Comparison of ENCODE assay signal across 30 cellular contexts in the genomic region with DNA sequence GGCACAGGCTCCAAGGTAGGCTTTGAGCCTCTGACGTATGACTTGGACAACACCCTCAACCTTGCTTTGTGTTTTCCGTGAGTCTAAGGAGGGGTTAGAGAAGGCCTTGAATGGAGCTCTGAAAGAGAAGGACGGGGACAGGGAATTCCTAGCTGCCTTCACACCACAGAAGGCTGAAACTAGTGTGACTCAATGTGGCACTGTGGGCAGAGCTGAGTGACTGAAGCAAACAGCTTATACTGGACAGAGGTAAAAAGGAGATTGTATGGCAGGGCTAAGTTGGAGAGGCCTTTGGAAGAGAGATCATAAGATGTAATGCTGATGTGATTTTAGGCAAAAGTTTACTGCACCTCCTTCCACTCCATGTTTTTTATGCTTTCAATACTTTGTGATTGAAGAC. TPM values are rescaled to one million over a fixed set of nuclear protein-coding genes. Genes with fewer than 3 reads are reported as not detected.
DNase-seq lines count a peak whose midpoint lies in the region; ATAC-seq and TF ChIP-seq lines count a peak whose summit lies in the region.
"Had no signal": no experiment of that assay in that cellular context is flagged by ENCODE, and none has a peak within 500 bp of the region (broad histone marks: within the 10 kb centered on the region; RNA-seq: fewer than 3 reads in every experiment).

No MANE protein-coding gene starts in this region.

- peaks cover 3% of the 10 kb centered on the region for H3K36me3 Mint-ChIP-seq in activated naive CD8-positive, alpha-beta T cell
- H3K36me3 Mint-ChIP-seq in activated naive CD8-positive, alpha-beta T cell treated with anti-CD3 and anti-CD28 coated beads for 36 hours: peaks cover 9% of the 10 kb centered on the region
- peaks cover 0 to 6% (median 0%) of the 10 kb centered on the region in 3 donors for H3K36me3 Mint-ChIP-seq in naive thymus-derived CD8-positive, alpha-beta T cell
- H3K36me3 Mint-ChIP-seq in type B pancreatic cell: no peaks in the 10 kb centered on the region
- H3K36me3 Mint-ChIP-seq: mesothelial cell of epicardium had no signal

- no peaks in the 10 kb centered on the region for H3K9me3 Mint-ChIP-seq in activated naive CD8-positive, alpha-beta T cell (ENCODE audit: low read depth)
- H3K9me3 Mint-ChIP-seq in activated naive CD8-positive, alpha-beta T cell treated with anti-CD3 and anti-CD28 coated beads for 36 hours: peaks cover 8% of the 10 kb centered on the region
- H3K9me3 Mint-ChIP-seq in naive thymus-derived CD8-positive, alpha-beta T cell: peaks cover 0 to 10% (median 0%) of the 10 kb centered on the region in 9 donors
- no peaks in the 10 kb centered on the region for H3K9me3 Mint-ChIP-seq in type B pancreatic cell
- H3K9me3 Mint-ChIP-seq: mesothelial cell of epicardium had no signal

- peak overlapping the region; percentile 97 for H3K27ac Mint-ChIP-seq in activated naive CD8-positive, alpha-beta T cell
- no peak overlapping the region for H3K27ac Mint-ChIP-seq in activated naive CD8-positive, alpha-beta T cell treated with anti-CD3 and anti-CD28 coated beads for 36 hours
- peak overlapping the region; percentile 87 to 99 (median 96) for H3K27ac Mint-ChIP-seq in naive thymus-derived CD8-positive, alpha-beta T cell
- H3K27ac Mint-ChIP-seq in type B pancreatic cell: peak overlapping the region; percentile 11
- H3K27ac Mint-ChIP-seq: mesothelial cell of epicardium, nephron progenitor cell had no signal

- no peaks in the 10 kb centered on the region for H3K9me3 ChIP-seq in ascending aorta
- H3K9me3 ChIP-seq: thoracic aorta had no signal

- peak; percentile 56 for DNase-seq in SHP77 treated with DMSO at 0.1 percent for 48 hours (lab: John Stamatoyannopoulos, UW)
- DNase-seq in SHP77 (lab: John Stamatoyannopoulos, UW): no peak
- DNase-seq in activated naive CD8-positive, alpha-beta T cell treated with anti-CD3 and anti-CD28 coated beads for 36 hours: no peak
- DNase-seq in naive thymus-derived CD8-positive, alpha-beta T cell: no peak
- no peak for DNase-seq in type B pancreatic cell (ENCODE audit: extremely low spot score, unreplicated experiment)
- no peak for DNase-seq in ascending aorta (ENCODE audit: low spot score in 2 of 2)
- DNase-seq in GOT3 (lab: John Stamatoyannopoulos, UW): no peak
- DNase-seq: activated CD4-positive, alpha-beta T cell treated with anti-CD3 and anti-CD28 coated beads for 48 hours; activated CD8-positive, alpha-beta memory T cell treated with anti-CD3 and anti-CD28 coated beads, Interleukin-2, amount 50 U/mL, for 4 hours; activated effector memory CD4-positive, alpha-beta T cell treated with Interleukin-2 at 50 U/mL for 16 hours; amniotic stem cell; brain microvascular endothelial cell; C1 segment of cervical spinal cord; DND-41; GF-D8; kidney glomerular epithelial cell; NCI-H526; nephron progenitor cell; NK-92 treated with Interleukin-12 subunit alpha and Interleukin-12 subunit beta, amount 100 ng/mL, for 24 hours; PC-3; stimulated activated CD4-positive, alpha-beta T cell treated with anti-CD3 and anti-CD28 coated beads, Interleukin-15, amount 100 ng/mL, for 24 hours; stimulated activated naive CD4-positive, alpha-beta T cell; T-helper 9 cell; WERI-Rb-1 had no signal

- POLR2A ChIA-PET in naive thymus-derived CD8-positive, alpha-beta T cell (lab: Charles Lee): interaction anchor here (1.2 to 2.3 kb wide), 2 partner anchors 9 to 19 kb away, joined by 3 to 9 read pairs; no protein-coding TSS in a partner anchor

- H3K36me3 ChIP-seq in ascending aorta: no peaks in the 10 kb centered on the region
- H3K36me3 ChIP-seq: brain microvascular endothelial cell, thoracic aorta, WERI-Rb-1 had no signal

- no peaks in the 10 kb centered on the region for H3K27me3 ChIP-seq in ascending aorta
- H3K27me3 ChIP-seq: brain microvascular endothelial cell had no signal

- TF ChIP-seq CTCF in type B pancreatic cell (conservative IDR thresholded peaks at IDR 0.05) (no peak), ascending aorta (IDR thresholded peaks at IDR 0.05) (no peak)

- ATAC-seq in naive thymus-derived CD8-positive, alpha-beta T cell: no peak
- ATAC-seq: HCT116, PC-3, Right ventricle myocardium inferior had no signal

- peak overlapping the region; percentile 42 for H3K4me3 Mint-ChIP-seq in activated naive CD8-positive, alpha-beta T cell
- no peak overlapping the region for H3K4me3 Mint-ChIP-seq in activated naive CD8-positive, alpha-beta T cell treated with anti-CD3 and anti-CD28 coated beads for 36 hours
- peak overlapping the region in 2 of 10 donors; percentile 5 to 30 for H3K4me3 Mint-ChIP-seq in naive thymus-derived CD8-positive, alpha-beta T cell
- H3K4me3 Mint-ChIP-seq in type B pancreatic cell: peak overlapping the region; percentile 19
- H3K4me3 Mint-ChIP-seq: mesothelial cell of epicardium, nephron progenitor cell had no signal

- intact Hi-C loops in ascending aorta (cut with DNase I): loop anchor here (5.0 kb wide), 1 partner anchor 451 kb away; the partner anchor contains the start of gene UXS1

- no peaks in the 10 kb centered on the region for H3K27me3 Mint-ChIP-seq in activated naive CD8-positive, alpha-beta T cell
- no peaks in the 10 kb centered on the region for H3K27me3 Mint-ChIP-seq in activated naive CD8-positive, alpha-beta T cell treated with anti-CD3 and anti-CD28 coated beads for 36 hours
- H3K27me3 Mint-ChIP-seq in naive thymus-derived CD8-positive, alpha-beta T cell: no peaks in the 10 kb centered on the region
- H3K27me3 Mint-ChIP-seq in type B pancreatic cell: peaks cover 3% of the 10 kb centered on the region

- H3K4me1 Mint-ChIP-seq in activated naive CD8-positive, alpha-beta T cell (ENCODE audit: low read depth): peaks cover 75% of the 10 kb centered on the region
- peaks cover 61% of the 10 kb centered on the region for H3K4me1 Mint-ChIP-seq in activated naive CD8-positive, alpha-beta T cell treated with anti-CD3 and anti-CD28 coated beads for 36 hours
- H3K4me1 Mint-ChIP-seq in naive thymus-derived CD8-positive, alpha-beta T cell: peaks cover 39 to 74% (median 69%) of the 10 kb centered on the region in 4 donors
- peaks cover 31% of the 10 kb centered on the region for H3K4me1 Mint-ChIP-seq in type B pancreatic cell (ENCODE audit: unreplicated experiment)

- H3K4me3 ChIP-seq in ascending aorta: no peak overlapping the region
- H3K4me3 ChIP-seq: thoracic aorta had no signal

- H3K4me1 ChIP-seq in ascending aorta: peaks cover 4% of the 10 kb centered on the region in 2 donors

- H3K27ac ChIP-seq in ascending aorta: no peak overlapping the region
- H3K27ac ChIP-seq: 22Rv1, brain microvascular endothelial cell, thoracic aorta, WERI-Rb-1 had no signal

RNA-seq across cellular contexts. Expression of gene NCK2, which starts 3.5 kb away (rescaled TPM):
- 10 to 100 TPM; 76.1 to 78.1 TPM for total RNA-seq in activated naive CD8-positive, alpha-beta T cell treated with anti-CD3 and anti-CD28 coated beads for 36 hours
- total RNA-seq in naive thymus-derived CD8-positive, alpha-beta T cell: 100 to 1,000 TPM; 119 to 124 TPM
- 100 to 1,000 TPM in 1 of 3 donors, 10 to 100 TPM in 2; 36.6 to 110 (median 67.8) TPM for polyA plus RNA-seq in naive thymus-derived CD8-positive, alpha-beta T cell
- total RNA-seq in type B pancreatic cell (ENCODE audit: low replicate concordance): 86.4 and 103 TPM in 2 replicates
- 57.6 TPM for total RNA-seq in ascending aorta
